2 cellular contexts compared by ENCODE assay signal in the genomic region with DNA sequence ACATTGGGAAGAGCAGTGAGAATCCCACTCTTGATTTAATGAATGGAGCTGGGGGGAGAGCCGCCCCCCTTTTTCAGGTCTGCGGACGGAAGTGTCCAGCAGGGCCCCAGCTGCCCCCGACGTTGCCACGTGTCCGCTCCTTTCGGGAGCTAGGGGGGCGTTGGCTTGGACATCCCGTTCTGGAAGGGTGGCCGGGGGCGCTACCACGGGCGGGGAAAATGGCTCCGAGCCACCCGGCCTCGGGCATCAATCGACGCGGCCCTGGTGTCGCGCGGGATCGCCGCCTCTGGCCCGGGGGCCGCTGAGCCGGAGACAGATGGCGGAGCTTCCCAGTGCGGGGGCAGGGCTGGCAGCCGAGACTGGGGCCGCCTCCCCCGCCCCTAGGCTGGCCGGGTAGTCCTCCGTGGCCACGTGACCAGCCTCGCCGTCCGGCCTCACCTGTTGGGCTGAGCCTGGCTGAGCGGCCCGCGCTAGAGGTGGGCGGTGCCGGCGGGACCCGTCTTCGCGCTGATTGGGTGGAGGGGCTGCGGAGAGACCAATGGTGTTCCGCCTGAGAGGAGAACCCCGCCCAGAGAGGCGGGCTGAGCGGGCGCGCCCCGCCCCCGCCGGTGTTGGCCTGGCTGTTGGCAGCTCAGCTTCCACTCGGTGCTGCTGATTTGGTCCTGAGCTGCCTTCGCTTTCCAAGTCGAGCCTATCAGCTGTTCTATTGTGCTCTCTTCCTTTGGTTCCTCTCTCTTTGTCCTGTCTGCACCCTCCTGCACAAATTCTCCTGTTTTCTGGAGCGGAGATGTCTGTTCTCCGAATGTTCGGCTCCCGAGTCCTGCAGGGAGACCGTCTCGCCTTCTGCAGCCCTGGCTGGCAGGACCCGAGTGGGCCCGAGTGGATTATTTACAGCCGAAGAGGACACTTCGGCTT.
A peak's percentile ranks its signal among the peaks of the same experiment; 100 is the strongest.
TF ChIP-seq lines count a peak whose summit lies in the region.

No MANE protein-coding gene starts in this region.

TF ChIP-seq in HEK293, 187 proteins besides CTCF, POLR2A, EP300 and RAD21 (continued from another document and continues in another):
- TF ChIP-seq, protein P1, sequence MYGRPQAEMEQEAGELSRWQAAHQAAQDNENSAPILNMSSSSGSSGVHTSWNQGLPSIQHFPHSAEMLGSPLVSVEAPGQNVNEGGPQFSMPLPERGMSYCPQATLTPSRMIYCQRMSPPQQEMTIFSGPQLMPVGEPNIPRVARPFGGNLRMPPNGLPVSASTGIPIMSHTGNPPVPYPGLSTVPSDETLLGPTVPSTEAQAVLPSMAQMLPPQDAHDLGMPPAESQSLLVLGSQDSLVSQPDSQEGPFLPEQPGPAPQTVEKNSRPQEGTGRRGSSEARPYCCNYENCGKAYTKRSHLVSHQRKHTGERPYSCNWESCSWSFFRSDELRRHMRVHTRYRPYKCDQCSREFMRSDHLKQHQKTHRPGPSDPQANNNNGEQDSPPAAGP (tag by site-specific recombination; IDR thresholded peaks at IDR 0.05): peak; percentile 57; the same call in 1 of the 2 replicates
- TF ChIP-seq ZNF670 (tag by site-specific recombination; IDR thresholded peaks at IDR 0.05; ENCODE audit: low read depth) (no peak), GLIS1 (tag by site-specific recombination; IDR thresholded peaks at IDR 0.05) (peak; percentile 44), ZNF274 (IDR thresholded peaks at IDR 0.05; ENCODE audit: low read length) (no peak), ZNF274 (tag by site-specific recombination; IDR thresholded peaks at IDR 0.05; ENCODE audit: borderline replicate concordance) (no peak), ZBTB17 (tag by site-specific recombination; IDR thresholded peaks at IDR 0.05) (peak; percentile 93), ZNF623 (tag by site-specific recombination; IDR thresholded peaks at IDR 0.05) (no peak), ZEB2 (tag by site-specific recombination; IDR thresholded peaks at IDR 0.05) (peak; percentile 98), ZNF24 (tag by site-specific recombination; IDR thresholded peaks at IDR 0.05) (no peak; the same call in 1 of the 2 replicates), ZNF37A (tag by site-specific recombination; IDR thresholded peaks at IDR 0.05) (no peak), SETDB1 (IDR thresholded peaks at IDR 0.05; ENCODE audit: insufficient read length, low read length) (no peak), ZBTB7A (tag by site-specific recombination; IDR thresholded peaks at IDR 0.05; ENCODE audit: low read depth) (peak; percentile 81; the same call in 1 of the 2 replicates), ZNF175 (tag by site-specific recombination; IDR thresholded peaks at IDR 0.05) (no peak), ZNF266 (tag by site-specific recombination; IDR thresholded peaks at IDR 0.05; ENCODE audit: low read depth) (no peak), ZNF138 (tag by site-specific recombination; IDR thresholded peaks at IDR 0.05; ENCODE audit: borderline replicate concordance) (no peak), OSR2 (tag by site-specific recombination; IDR thresholded peaks at IDR 0.05) (peak; percentile 78), ZNF121 (tag by site-specific recombination; IDR thresholded peaks at IDR 0.05) (peak; percentile 47), ZNF223 (tag by site-specific recombination; IDR thresholded peaks at IDR 0.05) (no peak), ZNF514 (tag by site-specific recombination; IDR thresholded peaks at IDR 0.05) (no peak), ZNF292 (tag by site-specific recombination; IDR thresholded peaks at IDR 0.05; ENCODE audit: borderline replicate concordance, low read depth) (no peak), ZNF654 (tag by site-specific recombination; IDR thresholded peaks at IDR 0.05; ENCODE audit: low read depth) (no peak)
- TF ChIP-seq, protein P2, sequence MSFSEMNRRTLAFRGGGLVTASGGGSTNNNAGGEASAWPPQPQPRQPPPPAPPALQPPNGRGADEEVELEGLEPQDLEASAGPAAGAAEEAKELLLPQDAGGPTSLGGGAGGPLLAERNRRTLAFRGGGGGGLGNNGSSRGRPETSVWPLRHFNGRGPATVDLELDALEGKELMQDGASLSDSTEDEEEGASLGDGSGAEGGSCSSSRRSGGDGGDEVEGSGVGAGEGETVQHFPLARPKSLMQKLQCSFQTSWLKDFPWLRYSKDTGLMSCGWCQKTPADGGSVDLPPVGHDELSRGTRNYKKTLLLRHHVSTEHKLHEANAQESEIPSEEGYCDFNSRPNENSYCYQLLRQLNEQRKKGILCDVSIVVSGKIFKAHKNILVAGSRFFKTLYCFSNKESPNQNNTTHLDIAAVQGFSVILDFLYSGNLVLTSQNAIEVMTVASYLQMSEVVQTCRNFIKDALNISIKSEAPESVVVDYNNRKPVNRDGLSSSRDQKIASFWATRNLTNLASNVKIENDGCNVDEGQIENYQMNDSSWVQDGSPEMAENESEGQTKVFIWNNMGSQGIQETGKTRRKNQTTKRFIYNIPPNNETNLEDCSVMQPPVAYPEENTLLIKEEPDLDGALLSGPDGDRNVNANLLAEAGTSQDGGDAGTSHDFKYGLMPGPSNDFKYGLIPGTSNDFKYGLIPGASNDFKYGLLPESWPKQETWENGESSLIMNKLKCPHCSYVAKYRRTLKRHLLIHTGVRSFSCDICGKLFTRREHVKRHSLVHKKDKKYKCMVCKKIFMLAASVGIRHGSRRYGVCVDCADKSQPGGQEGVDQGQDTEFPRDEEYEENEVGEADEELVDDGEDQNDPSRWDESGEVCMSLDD (tag by site-specific recombination; IDR thresholded peaks at IDR 0.05): peak; percentile 89
- TF ChIP-seq, protein P3, sequence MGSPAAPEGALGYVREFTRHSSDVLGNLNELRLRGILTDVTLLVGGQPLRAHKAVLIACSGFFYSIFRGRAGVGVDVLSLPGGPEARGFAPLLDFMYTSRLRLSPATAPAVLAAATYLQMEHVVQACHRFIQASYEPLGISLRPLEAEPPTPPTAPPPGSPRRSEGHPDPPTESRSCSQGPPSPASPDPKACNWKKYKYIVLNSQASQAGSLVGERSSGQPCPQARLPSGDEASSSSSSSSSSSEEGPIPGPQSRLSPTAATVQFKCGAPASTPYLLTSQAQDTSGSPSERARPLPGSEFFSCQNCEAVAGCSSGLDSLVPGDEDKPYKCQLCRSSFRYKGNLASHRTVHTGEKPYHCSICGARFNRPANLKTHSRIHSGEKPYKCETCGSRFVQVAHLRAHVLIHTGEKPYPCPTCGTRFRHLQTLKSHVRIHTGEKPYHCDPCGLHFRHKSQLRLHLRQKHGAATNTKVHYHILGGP (tag by site-specific recombination; IDR thresholded peaks at IDR 0.05): no peak
- TF ChIP-seq, protein P4, sequence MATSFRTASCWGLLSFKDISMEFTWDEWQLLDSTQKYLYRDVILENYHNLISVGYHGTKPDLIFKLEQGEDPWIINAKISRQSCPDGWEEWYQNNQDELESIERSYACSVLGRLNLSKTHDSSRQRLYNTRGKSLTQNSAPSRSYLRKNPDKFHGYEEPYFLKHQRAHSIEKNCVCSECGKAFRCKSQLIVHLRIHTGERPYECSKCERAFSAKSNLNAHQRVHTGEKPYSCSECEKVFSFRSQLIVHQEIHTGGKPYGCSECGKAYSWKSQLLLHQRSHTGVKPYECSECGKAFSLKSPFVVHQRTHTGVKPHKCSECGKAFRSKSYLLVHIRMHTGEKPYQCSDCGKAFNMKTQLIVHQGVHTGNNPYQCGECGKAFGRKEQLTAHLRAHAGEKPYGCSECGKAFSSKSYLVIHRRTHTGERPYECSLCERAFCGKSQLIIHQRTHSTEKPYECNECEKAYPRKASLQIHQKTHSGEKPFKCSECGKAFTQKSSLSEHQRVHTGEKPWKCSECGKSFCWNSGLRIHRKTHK (tag by site-specific recombination; IDR thresholded peaks at IDR 0.05): no peak

TF ChIP-seq in H1, 55 proteins besides CTCF, POLR2A, EP300 and RAD21 (continued from another document):
- TF ChIP-seq HDAC2 (IDR thresholded peaks at IDR 0.05; ENCODE audit: borderline replicate concordance in 1 of 2, low read depth in 2 of 2, low read length in 2 of 2): no peak; a peak in 1 of 4 replicates
- TF ChIP-seq TEAD4 (IDR thresholded peaks at IDR 0.05; ENCODE audit: low read depth, low read length): no peak
- peak in 1 of 2 experiments; percentile 75; a peak in 3 of 4 replicates for TF ChIP-seq SIN3A (conservative IDR thresholded peaks at IDR 0.05 in 1 of 2, IDR thresholded peaks at IDR 0.05 in 1 of 2; ENCODE audit: low read depth in 1 of 2, low read length in 2 of 2)
- no peak for TF ChIP-seq KDM1A (IDR thresholded peaks at IDR 0.05; ENCODE audit: borderline replicate concordance, low read length)
- TF ChIP-seq CHD2 (IDR thresholded peaks at IDR 0.05; ENCODE audit: low read length): peak; percentile 48; the same call in 1 of the 2 replicates
- peak; percentile 56 for TF ChIP-seq KDM4A (IDR thresholded peaks at IDR 0.05; ENCODE audit: low read depth, low read length, severe bottlenecking)
- no peak for TF ChIP-seq SIX5 (IDR thresholded peaks at IDR 0.05; ENCODE audit: low read depth, low read length)
- TF ChIP-seq SP2 (IDR thresholded peaks at IDR 0.05; ENCODE audit: low read length): 0 out of 2 replicates have a peak, but pooled peaks have one; percentile 15
- TF ChIP-seq CTBP2 (IDR thresholded peaks at IDR 0.05; ENCODE audit: borderline replicate concordance, insufficient read depth, insufficient read length, low read length): no peak
- TF ChIP-seq TAF1 (IDR thresholded peaks at IDR 0.05; ENCODE audit: low read depth, low read length): peak; percentile 82
- TF ChIP-seq RBBP5 (IDR thresholded peaks at IDR 0.05; ENCODE audit: borderline replicate concordance, low read depth, low read length): peak; percentile 79; the same call in 1 of the 2 replicates
- TF ChIP-seq, protein P5, sequence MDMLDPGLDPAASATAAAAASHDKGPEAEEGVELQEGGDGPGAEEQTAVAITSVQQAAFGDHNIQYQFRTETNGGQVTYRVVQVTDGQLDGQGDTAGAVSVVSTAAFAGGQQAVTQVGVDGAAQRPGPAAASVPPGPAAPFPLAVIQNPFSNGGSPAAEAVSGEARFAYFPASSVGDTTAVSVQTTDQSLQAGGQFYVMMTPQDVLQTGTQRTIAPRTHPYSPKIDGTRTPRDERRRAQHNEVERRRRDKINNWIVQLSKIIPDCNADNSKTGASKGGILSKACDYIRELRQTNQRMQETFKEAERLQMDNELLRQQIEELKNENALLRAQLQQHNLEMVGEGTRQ (IDR thresholded peaks at IDR 0.05; ENCODE audit: low read length): peak; percentile 93
- no peak for TF ChIP-seq SUZ12 (IDR thresholded peaks at IDR 0.05; ENCODE audit: low read length)
- 0 out of 2 replicates have a peak, but pooled peaks have one; percentile 25 for TF ChIP-seq SRF (IDR thresholded peaks at IDR 0.05; ENCODE audit: low read depth, low read length)
- TF ChIP-seq, protein P6, sequence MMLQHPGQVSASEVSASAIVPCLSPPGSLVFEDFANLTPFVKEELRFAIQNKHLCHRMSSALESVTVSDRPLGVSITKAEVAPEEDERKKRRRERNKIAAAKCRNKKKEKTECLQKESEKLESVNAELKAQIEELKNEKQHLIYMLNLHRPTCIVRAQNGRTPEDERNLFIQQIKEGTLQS (IDR thresholded peaks at IDR 0.05; ENCODE audit: insufficient read depth, low read depth, low read length): peak; percentile 73
- TF ChIP-seq, protein P7, sequence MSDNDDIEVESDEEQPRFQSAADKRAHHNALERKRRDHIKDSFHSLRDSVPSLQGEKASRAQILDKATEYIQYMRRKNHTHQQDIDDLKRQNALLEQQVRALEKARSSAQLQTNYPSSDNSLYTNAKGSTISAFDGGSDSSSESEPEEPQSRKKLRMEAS (IDR thresholded peaks at IDR 0.05): peak; percentile 94
- no peak for TF ChIP-seq HDAC6 (IDR thresholded peaks at IDR 0.05; ENCODE audit: low read depth, low read length)
- peak; percentile 78 for TF ChIP-seq YY1 (IDR thresholded peaks at IDR 0.05; ENCODE audit: low read depth, low read length)
- peak; percentile 62 for TF ChIP-seq TAF7 (optimal IDR thresholded peaks at IDR 0.05; ENCODE audit: borderline replicate concordance, low read depth, low read length)
- TF ChIP-seq ZNF274 (IDR thresholded peaks at IDR 0.05; ENCODE audit: borderline replicate concordance, extremely low read depth, low read length): no peak
- TF ChIP-seq CEBPB (IDR thresholded peaks at IDR 0.05; ENCODE audit: low read depth, low read length): no peak
- TF ChIP-seq TCF12 (IDR thresholded peaks at IDR 0.05; ENCODE audit: low read depth, low read length): no peak; the same call in 1 of the 2 replicates
- no peak for TF ChIP-seq BCL11A (IDR thresholded peaks at IDR 0.05; ENCODE audit: low read depth in 2 of 2, low read length in 2 of 2)
- TF ChIP-seq, protein P8, sequence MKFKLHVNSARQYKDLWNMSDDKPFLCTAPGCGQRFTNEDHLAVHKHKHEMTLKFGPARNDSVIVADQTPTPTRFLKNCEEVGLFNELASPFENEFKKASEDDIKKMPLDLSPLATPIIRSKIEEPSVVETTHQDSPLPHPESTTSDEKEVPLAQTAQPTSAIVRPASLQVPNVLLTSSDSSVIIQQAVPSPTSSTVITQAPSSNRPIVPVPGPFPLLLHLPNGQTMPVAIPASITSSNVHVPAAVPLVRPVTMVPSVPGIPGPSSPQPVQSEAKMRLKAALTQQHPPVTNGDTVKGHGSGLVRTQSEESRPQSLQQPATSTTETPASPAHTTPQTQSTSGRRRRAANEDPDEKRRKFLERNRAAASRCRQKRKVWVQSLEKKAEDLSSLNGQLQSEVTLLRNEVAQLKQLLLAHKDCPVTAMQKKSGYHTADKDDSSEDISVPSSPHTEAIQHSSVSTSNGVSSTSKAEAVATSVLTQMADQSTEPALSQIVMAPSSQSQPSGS (IDR thresholded peaks at IDR 0.05; ENCODE audit: low read length): no peak
- no peak for TF ChIP-seq NANOG (IDR thresholded peaks at IDR 0.05; ENCODE audit: insufficient read depth, low read depth, low read length, poor library complexity, severe bottlenecking)
- peak; percentile 59 for TF ChIP-seq ASH2L (IDR thresholded peaks at IDR 0.05; ENCODE audit: low read length)
- TF ChIP-seq FOSL1 (IDR thresholded peaks at IDR 0.05; ENCODE audit: insufficient read depth, low read depth, low read length): no peak
- no peak for TF ChIP-seq GABPA (IDR thresholded peaks at IDR 0.05; ENCODE audit: borderline replicate concordance, insufficient read depth, low read length)
- TF ChIP-seq CREB1 (IDR thresholded peaks at IDR 0.05): 0 out of 2 replicates have a peak, but pooled peaks have one; percentile 17
- TF ChIP-seq BRCA1 (IDR thresholded peaks at IDR 0.05; ENCODE audit: low read depth, low read length): no peak
- no peak for TF ChIP-seq POU5F1 (IDR thresholded peaks at IDR 0.05; ENCODE audit: low read depth, low read length)
- TF ChIP-seq, protein P9, sequence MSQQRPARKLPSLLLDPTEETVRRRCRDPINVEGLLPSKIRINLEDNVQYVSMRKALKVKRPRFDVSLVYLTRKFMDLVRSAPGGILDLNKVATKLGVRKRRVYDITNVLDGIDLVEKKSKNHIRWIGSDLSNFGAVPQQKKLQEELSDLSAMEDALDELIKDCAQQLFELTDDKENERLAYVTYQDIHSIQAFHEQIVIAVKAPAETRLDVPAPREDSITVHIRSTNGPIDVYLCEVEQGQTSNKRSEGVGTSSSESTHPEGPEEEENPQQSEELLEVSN (IDR thresholded peaks at IDR 0.05): peak; percentile 87
